8 cellular contexts compared by ENCODE assay signal in the genomic region with DNA sequence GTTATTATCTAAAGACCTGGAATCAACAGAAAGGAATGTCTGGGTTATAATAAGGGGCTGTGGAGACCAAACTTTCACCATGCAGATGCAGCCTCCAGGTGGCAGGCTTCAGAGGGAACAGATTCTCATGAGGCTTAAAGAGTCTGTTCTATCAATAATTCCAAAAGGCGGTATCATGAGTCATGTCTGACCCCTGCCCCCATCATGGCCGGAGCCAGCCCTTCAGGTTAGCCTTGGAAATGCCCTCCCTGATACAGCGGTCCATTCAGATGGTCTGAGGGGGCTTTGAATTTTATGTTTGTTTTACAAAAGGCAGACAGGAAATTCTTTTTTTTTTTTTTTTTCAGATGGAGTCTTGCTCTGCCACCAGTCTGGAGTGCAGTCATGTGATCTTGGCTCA. TPM values are rescaled to one million over a fixed set of nuclear protein-coding genes. Genes with fewer than 3 reads are reported as not detected.
DNase-seq lines count a peak whose midpoint lies in the region; ATAC-seq, FAIRE-seq and TF ChIP-seq lines count a peak whose summit lies in the region.

No MANE protein-coding gene starts in this region.

- 0 out of 3 replicates have a peak overlapping the region, but pooled peaks have one; percentile 18 for H3K4me2 ChIP-seq in A549

- FAIRE-seq in A549 (lab: Jason Lieb, UNC): no peak

- H3K27ac Mint-ChIP-seq in activated T-helper 2 cell treated with anti-CD3 and anti-CD28 coated beads, Interferon-gamma antibody, Interleukin-2, Interleukin-4, amounts not matched to agents 10 μg/mL and 5 μg/mL and 100 μg/mL, durations not matched to agents 14 hours and 24 hours and 36 hours: no peak overlapping the region

- no peaks in the 10 kb centered on the region for H3K36me3 Mint-ChIP-seq in activated T-helper 2 cell treated with anti-CD3 and anti-CD28 coated beads, Interferon-gamma antibody, Interleukin-2, Interleukin-4, amounts not matched to agents 10 μg/mL and 5 μg/mL and 100 μg/mL, durations not matched to agents 14 hours and 24 hours and 36 hours (ENCODE audit: low read depth)

- H3K9me3 Mint-ChIP-seq in activated T-helper 2 cell treated with anti-CD3 and anti-CD28 coated beads, Interferon-gamma antibody, Interleukin-2, Interleukin-4, amounts not matched to agents 10 μg/mL and 5 μg/mL and 100 μg/mL, durations not matched to agents 14 hours and 24 hours and 36 hours: no peaks in the 10 kb centered on the region

- H3K4me3 Mint-ChIP-seq in activated T-helper 2 cell treated with anti-CD3 and anti-CD28 coated beads, Interferon-gamma antibody, Interleukin-2, Interleukin-4, amounts not matched to agents 10 μg/mL and 5 μg/mL and 100 μg/mL, durations not matched to agents 14 hours and 24 hours and 36 hours (ENCODE audit: low read depth): no peak overlapping the region

- peak; percentile 87 to 94 for ATAC-seq in A549
- ATAC-seq in GM21619 (IDR thresholded peaks at IDR 0.05; ENCODE audit: unreplicated experiment): no peak

- POLR2A ChIA-PET in A549 (lab: Yijun Ruan, JAX): no interaction called here

- no peaks in the 10 kb centered on the region for H3K9me3 ChIP-seq in A549

- no peak for TF ChIP-seq EP300 in A549 (IDR thresholded peaks at IDR 0.05)

- CTCF ChIA-PET in A549 (lab: Yijun Ruan, JAX): interaction anchor here (0.7 kb wide), 2 partner anchors 24 to 297 kb away, joined by 3 read pairs; no protein-coding TSS in a partner anchor

- H3K4me1 ChIP-seq in A549: no peaks in the 10 kb centered on the region

- no peak overlapping the region for H3K4me3 ChIP-seq in A549
- H3K4me3 ChIP-seq in fibroblast of villous mesenchyme (ENCODE audit: low read depth, low read length): no peak overlapping the region
- no peak overlapping the region for H3K4me3 ChIP-seq in retinal pigment epithelial cell (ENCODE audit: low read length)

- H3K27me3 Mint-ChIP-seq in activated T-helper 2 cell treated with anti-CD3 and anti-CD28 coated beads, Interferon-gamma antibody, Interleukin-2, Interleukin-4, amounts not matched to agents 10 μg/mL and 5 μg/mL and 100 μg/mL, durations not matched to agents 14 hours and 24 hours and 36 hours (ENCODE audit: low read depth): no peaks in the 10 kb centered on the region

- peaks cover 2% of the 10 kb centered on the region for H3K4me1 Mint-ChIP-seq in activated T-helper 2 cell treated with anti-CD3 and anti-CD28 coated beads, Interferon-gamma antibody, Interleukin-2, Interleukin-4, amounts not matched to agents 10 μg/mL and 5 μg/mL and 100 μg/mL, durations not matched to agents 14 hours and 24 hours and 36 hours (ENCODE audit: low read depth)

- intact Hi-C loops in activated T-helper 2 cell treated with anti-CD3 and anti-CD28 coated beads, Interferon-gamma antibody, Interleukin-2, Interleukin-4, amounts not matched to agents 10 μg/mL and 5 μg/mL and 100 μg/mL, durations not matched to agents 14 hours and 24 hours and 36 hours (cut with micrococcal nuclease): loop anchor here (1.0 kb wide), 1 partner anchor 119 kb away; no protein-coding TSS in a partner anchor

- no peak overlapping the region for H3K27ac ChIP-seq in A549

- DNase-seq in A549 (ENCODE audit: low read depth in 1 of 2, low spot score in 1 of 2) (peak; percentile 19 to 53), GM10266 (ENCODE audit: extremely low spot score) (peak; percentile 20), NCI-H1105 (lab: John Stamatoyannopoulos, UW) (peak; percentile 58), fibroblast of villous mesenchyme (ENCODE audit: low read depth) (peak; percentile 61), retinal pigment epithelial cell (ENCODE audit: low read depth) (peak; percentile 62)
- peak; percentile 36 for DNase-seq in activated CD4-positive, alpha-beta T cell treated with anti-CD3 and anti-CD28 coated beads, Interleukin-2, amount 50 U/mL, for 1 hour
- no peak for DNase-seq in activated T-helper 2 cell treated with anti-CD3 and anti-CD28 coated beads, Interferon-gamma antibody, Interleukin-2, Interleukin-4, amounts not matched to agents 10 μg/mL and 5 μg/mL and 100 μg/mL, durations not matched to agents 14 hours and 24 hours and 36 hours (ENCODE audit: low spot score)

- 10% methylated on average over 3 of the region's 3 CpGs for WGBS in A549 (ENCODE audit: missing lambda C conversion rate)

- TF ChIP-seq POLR2A in A549 (IDR thresholded peaks at IDR 0.05; ENCODE audit: low read length): no peak

- TF ChIP-seq RAD21 in A549 (conservative IDR thresholded peaks at IDR 0.05 in 1 of 2, IDR thresholded peaks at IDR 0.05 in 1 of 2): peak; percentile 25 to 36; a peak in 2 of 5 replicates

- TF ChIP-seq CTCF in A549 (IDR thresholded peaks at IDR 0.05) (peak; percentile 44; the same call in 2 of the 3 replicates), GM10266 (IDR thresholded peaks at IDR 0.05; ENCODE audit: control insufficient read depth, insufficient read depth, low read depth, missing control alignments) (peak; percentile 53), fibroblast of villous mesenchyme (IDR thresholded peaks at IDR 0.05; ENCODE audit: insufficient read depth, low read depth, low read length) (peak; percentile 55), retinal pigment epithelial cell (conservative IDR thresholded peaks at IDR 0.05; ENCODE audit: low read depth, low read length) (peak; percentile 76)

TF ChIP-seq in A549, 52 proteins besides CTCF, POLR2A, EP300 and RAD21:
- TF ChIP-seq, protein P1, sequence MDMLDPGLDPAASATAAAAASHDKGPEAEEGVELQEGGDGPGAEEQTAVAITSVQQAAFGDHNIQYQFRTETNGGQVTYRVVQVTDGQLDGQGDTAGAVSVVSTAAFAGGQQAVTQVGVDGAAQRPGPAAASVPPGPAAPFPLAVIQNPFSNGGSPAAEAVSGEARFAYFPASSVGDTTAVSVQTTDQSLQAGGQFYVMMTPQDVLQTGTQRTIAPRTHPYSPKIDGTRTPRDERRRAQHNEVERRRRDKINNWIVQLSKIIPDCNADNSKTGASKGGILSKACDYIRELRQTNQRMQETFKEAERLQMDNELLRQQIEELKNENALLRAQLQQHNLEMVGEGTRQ (IDR thresholded peaks at IDR 0.05): no peak
- TF ChIP-seq ZFP36 (IDR thresholded peaks at IDR 0.05; ENCODE audit: borderline replicate concordance, partially characterized antibody) (no peak), HOXB13 (CRISPR knock-in tag; IDR thresholded peaks at IDR 0.05; ENCODE audit: low read depth) (no peak), SMC3 (IDR thresholded peaks at IDR 0.05) (peak; percentile 47; the same call in 2 of the 3 replicates), FOSL2 (IDR thresholded peaks at IDR 0.05) (no peak), FOSL2 (CRISPR knock-in tag; IDR thresholded peaks at IDR 0.05) (peak; percentile 49), TP53 (CRISPR knock-in tag; IDR thresholded peaks at IDR 0.05) (no peak), ESRRA (IDR thresholded peaks at IDR 0.05; ENCODE audit: borderline replicate concordance, low read length) (no peak), ZNF302 (CRISPR knock-in tag; IDR thresholded peaks at IDR 0.05) (no peak), NR3C1 (IDR thresholded peaks at IDR 0.05) (no peak), MAZ (IDR thresholded peaks at IDR 0.05; ENCODE audit: borderline replicate concordance, low read depth, low read length) (no peak)
- TF ChIP-seq, protein P2, sequence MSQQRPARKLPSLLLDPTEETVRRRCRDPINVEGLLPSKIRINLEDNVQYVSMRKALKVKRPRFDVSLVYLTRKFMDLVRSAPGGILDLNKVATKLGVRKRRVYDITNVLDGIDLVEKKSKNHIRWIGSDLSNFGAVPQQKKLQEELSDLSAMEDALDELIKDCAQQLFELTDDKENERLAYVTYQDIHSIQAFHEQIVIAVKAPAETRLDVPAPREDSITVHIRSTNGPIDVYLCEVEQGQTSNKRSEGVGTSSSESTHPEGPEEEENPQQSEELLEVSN (IDR thresholded peaks at IDR 0.05; ENCODE audit: borderline replicate concordance, low read depth): no peak
- TF ChIP-seq, protein P3, sequence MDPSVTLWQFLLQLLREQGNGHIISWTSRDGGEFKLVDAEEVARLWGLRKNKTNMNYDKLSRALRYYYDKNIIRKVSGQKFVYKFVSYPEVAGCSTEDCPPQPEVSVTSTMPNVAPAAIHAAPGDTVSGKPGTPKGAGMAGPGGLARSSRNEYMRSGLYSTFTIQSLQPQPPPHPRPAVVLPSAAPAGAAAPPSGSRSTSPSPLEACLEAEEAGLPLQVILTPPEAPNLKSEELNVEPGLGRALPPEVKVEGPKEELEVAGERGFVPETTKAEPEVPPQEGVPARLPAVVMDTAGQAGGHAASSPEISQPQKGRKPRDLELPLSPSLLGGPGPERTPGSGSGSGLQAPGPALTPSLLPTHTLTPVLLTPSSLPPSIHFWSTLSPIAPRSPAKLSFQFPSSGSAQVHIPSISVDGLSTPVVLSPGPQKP (IDR thresholded peaks at IDR 0.05; ENCODE audit: low read depth, low read length): no peak

RNA-seq across cellular contexts. Expression of a gene that starts 21.7 kb away (rescaled TPM):
- polyA plus RNA-seq in A549 (2011; rRNA removed) (58.2 and 58.7 TPM in 2 replicates), A549 (2017; fragmentation: RNase III; extraction: RNeasy Plus Mini Kit Qiagen cat#74134 plus additional on column Dnase treatment) (106 to 117 TPM (median 114 TPM) in 3 replicates)
- polyA plus RNA-seq in A549 (2012; cell fraction: cytosol; rRNA removed): 56.5 and 61.1 TPM in 2 replicates
- polyA plus RNA-seq in A549 (2012; cell fraction: nucleus; rRNA removed): 113 and 119 TPM in 2 replicates
- 33.4 and 39.2 TPM in 2 replicates for polyA minus RNA-seq in A549 (2011; rRNA and poly(A)+ RNA removed)
- total RNA-seq in fibroblast of villous mesenchyme: 101 and 110 TPM in 2 replicates
- total RNA-seq in activated T-helper 2 cell treated with anti-CD3 and anti-CD28 coated beads, Interferon-gamma antibody, Interleukin-2, Interleukin-4, amounts not matched to agents 10 μg/mL and 5 μg/mL and 100 μg/mL, durations not matched to agents 14 hours and 24 hours and 36 hours: 57.7 and 58.4 TPM in 2 replicates
